36 cellular contexts compared by ENCODE assay signal in genomic region chr2:233281553-233281952, GRCh38. TPM values are rescaled to one million over a fixed set of nuclear protein-coding genes. Genes with fewer than 3 reads are reported as not detected.
A peak's percentile ranks its signal among the peaks of the same experiment; 100 is the strongest.
DNase-seq lines count a peak whose midpoint lies in the region; ATAC-seq and TF ChIP-seq lines count a peak whose summit lies in the region.
"Had no signal": no experiment of that assay in that cellular context is flagged by ENCODE, and none has a peak within 500 bp of the region (broad histone marks: within the 10 kb centered on the region; RNA-seq: fewer than 3 reads in every experiment).

No MANE protein-coding gene starts in this region.

- H3K27me3 Mint-ChIP-seq in CD4-positive, CD25-positive, alpha-beta regulatory T cell, result no peaks in the 10 kb centered on the region
- no peaks in the 10 kb centered on the region for H3K27me3 Mint-ChIP-seq in CD8-positive, alpha-beta T cell (ENCODE audit: low read depth)
- no peaks in the 10 kb centered on the region for H3K27me3 Mint-ChIP-seq in activated naive CD8-positive, alpha-beta T cell treated with anti-CD3 and anti-CD28 coated beads, Interleukin-2, amount 50 U/mL, for 24 hours
- no peaks in the 10 kb centered on the region for H3K27me3 Mint-ChIP-seq in naive thymus-derived CD8-positive, alpha-beta T cell

- H3K4me3 Mint-ChIP-seq in CD4-positive, CD25-positive, alpha-beta regulatory T cell, result no peak overlapping the region
- no peak overlapping the region for H3K4me3 Mint-ChIP-seq in CD8-positive, alpha-beta T cell
- no peak overlapping the region for H3K4me3 Mint-ChIP-seq in activated naive CD8-positive, alpha-beta T cell treated with anti-CD3 and anti-CD28 coated beads, Interleukin-2, amount 50 U/mL, for 24 hours
- peak overlapping the region in 8 of 10 donors; percentile 16 to 73 (median 53) for H3K4me3 Mint-ChIP-seq in naive thymus-derived CD8-positive, alpha-beta T cell

- CTCF ChIA-PET in CD8-positive, alpha-beta T cell (lab: Charles Lee), result interaction anchor here (0.7 to 1.9 kb wide), 3 partner anchors 30 to 162 kb away, joined by 3 to 4 read pairs (median 3); partner anchors contain the start of gene ATG16L1

- H3K36me3 ChIP-seq in CD4-positive, CD25-positive, alpha-beta regulatory T cell (ENCODE audit: control insufficient read depth, insufficient read depth, low read length), result peaks cover 92% of the 10 kb centered on the region
- H3K36me3 ChIP-seq in CD8-positive, alpha-beta T cell (ENCODE audit: insufficient read depth, low read length), result peaks cover 73% of the 10 kb centered on the region

- H3K9me3 ChIP-seq in CD4-positive, CD25-positive, alpha-beta regulatory T cell (ENCODE audit: control insufficient read depth in 2 of 2, low read length in 2 of 2), result no peaks in the 10 kb centered on the region
- no peaks in the 10 kb centered on the region for H3K9me3 ChIP-seq in CD8-positive, alpha-beta T cell (ENCODE audit: low read length)
- H3K9me3 ChIP-seq: ascending aorta; BLaER1 treated with 17β-estradiol and CSF1 and Interleukin-3, amounts not matched to agents 10 nM and 100 nM; HAP-1; left ventricle myocardium inferior; sigmoid colon; transverse colon had no signal

- peaks cover 11 to 38% (median 16%) of the 10 kb centered on the region in 4 donors for H3K4me1 Mint-ChIP-seq in CD4-positive, CD25-positive, alpha-beta regulatory T cell
- peaks cover 41% of the 10 kb centered on the region for H3K4me1 Mint-ChIP-seq in CD8-positive, alpha-beta T cell (ENCODE audit: low read depth)
- H3K4me1 Mint-ChIP-seq in activated naive CD8-positive, alpha-beta T cell treated with anti-CD3 and anti-CD28 coated beads, Interleukin-2, amount 50 U/mL, for 24 hours, result peaks cover 21% of the 10 kb centered on the region
- H3K4me1 Mint-ChIP-seq in naive thymus-derived CD8-positive, alpha-beta T cell, result peaks cover 24 to 44% (median 34%) of the 10 kb centered on the region in 4 donors

- DNase-seq in CD4-positive, CD25-positive, alpha-beta regulatory T cell, result no peak
- DNase-seq in CD8-positive, alpha-beta T cell, result no peak
- no peak for DNase-seq in activated naive CD8-positive, alpha-beta T cell treated with anti-CD3 and anti-CD28 coated beads, Interleukin-2, amount 50 U/mL, for 24 hours
- DNase-seq in naive thymus-derived CD8-positive, alpha-beta T cell, result no peak
- DNase-seq in HPDE6-E6E7 (ENCODE audit: extremely low spot score) (no peak), nucleus accumbens (lab: John Stamatoyannopoulos, UW) (no peak)
- DNase-seq: activated CD4-positive, alpha-beta T cell treated with anti-CD3 and anti-CD28 coated beads for 1 hour; activated naive CD4-positive, alpha-beta T cell treated with anti-CD3 and anti-CD28 coated beads, Interleukin-2, amount 50 U/mL, for 16 hours; Calu3; DMS79; effector memory CD4-positive, alpha-beta T cell; erythroblast; GDM1; KG1; left ventricle myocardium inferior; mesendoderm; NCI-H1105 treated with DMSO at 0.1 percent for 48 hours; NCI-H2029; NCI-H345; NCI-H69; occipital lobe; sigmoid colon; stimulated activated CD4-positive, alpha-beta T cell treated with anti-CD3 and anti-CD28 coated beads, Interleukin-12 subunit alpha, Interleukin-12 subunit beta, amount 100 ng/mL, for 4 hours; stimulated activated CD4-positive, alpha-beta T cell treated with anti-CD3 and anti-CD28 coated beads, Interleukin-2, amount 100 ng/mL, for 48 hours; T-helper 2 cell; transverse colon had no signal

- H3K36me3 Mint-ChIP-seq in CD4-positive, CD25-positive, alpha-beta regulatory T cell, result peaks cover 52% of the 10 kb centered on the region
- H3K36me3 Mint-ChIP-seq in CD8-positive, alpha-beta T cell, result peaks cover 87% of the 10 kb centered on the region
- peaks cover 61% of the 10 kb centered on the region for H3K36me3 Mint-ChIP-seq in activated naive CD8-positive, alpha-beta T cell treated with anti-CD3 and anti-CD28 coated beads, Interleukin-2, amount 50 U/mL, for 24 hours (ENCODE audit: low read depth)
- peaks cover 15 to 96% (median 35%) of the 10 kb centered on the region in 3 donors for H3K36me3 Mint-ChIP-seq in naive thymus-derived CD8-positive, alpha-beta T cell

- H3K27me3 ChIP-seq in CD4-positive, CD25-positive, alpha-beta regulatory T cell (ENCODE audit: control insufficient read depth, insufficient read depth, low read length), result no peaks in the 10 kb centered on the region
- no peaks in the 10 kb centered on the region for H3K27me3 ChIP-seq in CD8-positive, alpha-beta T cell (ENCODE audit: insufficient read depth, low read length)
- H3K27me3 ChIP-seq: ascending aorta; BLaER1 treated with 17β-estradiol and CSF1 and Interleukin-3, amounts not matched to agents 10 nM and 100 nM; cardiac muscle cell; sigmoid colon; transverse colon had no signal

- POLR2A ChIA-PET in CD8-positive, alpha-beta T cell (lab: Charles Lee), result interaction anchor here (2.4 to 2.5 kb wide), 2 partner anchors 9 to 14 kb away, joined by 7 to 8 read pairs; no protein-coding TSS in a partner anchor
- POLR2A ChIA-PET in naive thymus-derived CD8-positive, alpha-beta T cell (lab: Charles Lee), result interaction anchor here (1.0 to 1.5 kb wide), 5 partner anchors 9 to 50 kb away, joined by 3 to 6 read pairs (median 3); no protein-coding TSS in a partner anchor

- TF ChIP-seq CTCF in CD8-positive, alpha-beta T cell (IDR thresholded peaks at IDR 0.05), result no peak

- H3K9me3 Mint-ChIP-seq in CD4-positive, CD25-positive, alpha-beta regulatory T cell, result no peaks in the 10 kb centered on the region
- no peaks in the 10 kb centered on the region for H3K9me3 Mint-ChIP-seq in CD8-positive, alpha-beta T cell
- H3K9me3 Mint-ChIP-seq in activated naive CD8-positive, alpha-beta T cell treated with anti-CD3 and anti-CD28 coated beads, Interleukin-2, amount 50 U/mL, for 24 hours, result no peaks in the 10 kb centered on the region
- H3K9me3 Mint-ChIP-seq in naive thymus-derived CD8-positive, alpha-beta T cell, result no peaks in the 10 kb centered on the region

- H3K27ac ChIP-seq in CD4-positive, CD25-positive, alpha-beta regulatory T cell (ENCODE audit: insufficient read depth, low read length, poor library complexity, severe bottlenecking), result no peak overlapping the region
- no peak overlapping the region for H3K27ac ChIP-seq in CD8-positive, alpha-beta T cell (ENCODE audit: low read depth, low read length)
- H3K27ac ChIP-seq: ascending aorta; BLaER1 treated with 17β-estradiol and CSF1 and Interleukin-3, amounts not matched to agents 10 nM and 100 nM; cardiac muscle cell; coronary artery; left ventricle myocardium inferior; sigmoid colon; transverse colon had no signal

- no peak for ATAC-seq in CD4-positive, CD25-positive, alpha-beta regulatory T cell (ENCODE audit: low read depth in 2 of 2)
- no peak for ATAC-seq in CD8-positive, alpha-beta T cell
- ATAC-seq in activated naive CD8-positive, alpha-beta T cell treated with anti-CD3 and anti-CD28 coated beads, Interleukin-2, amount 50 U/mL, for 24 hours, result peak; percentile 40
- peak; percentile 29 to 37 for ATAC-seq in naive thymus-derived CD8-positive, alpha-beta T cell
- no peak for ATAC-seq in HG03025 (IDR thresholded peaks at IDR 0.05; ENCODE audit: low FRiP score, unreplicated experiment)
- ATAC-seq: Right ventricle myocardium inferior, SK-N-SH treated with all-trans-retinoic acid at 6 μM for 48 hours had no signal

- H3K4me3 ChIP-seq in CD4-positive, CD25-positive, alpha-beta regulatory T cell (ENCODE audit: low read depth, low read length), result no peak overlapping the region
- no peak overlapping the region for H3K4me3 ChIP-seq in CD8-positive, alpha-beta T cell (ENCODE audit: low read depth, low read length)
- H3K4me3 ChIP-seq: ascending aorta; BLaER1 treated with 17β-estradiol and CSF1 and Interleukin-3, amounts not matched to agents 10 nM and 100 nM; cardiac muscle cell; coronary artery; HAP-1; left ventricle myocardium inferior; sigmoid colon; transverse colon had no signal

- peak overlapping the region; percentile 82 to 90 (median 84) for H3K27ac Mint-ChIP-seq in CD4-positive, CD25-positive, alpha-beta regulatory T cell
- H3K27ac Mint-ChIP-seq in CD8-positive, alpha-beta T cell, result peak overlapping the region; percentile 83
- H3K27ac Mint-ChIP-seq in activated naive CD8-positive, alpha-beta T cell treated with anti-CD3 and anti-CD28 coated beads, Interleukin-2, amount 50 U/mL, for 24 hours, result peak overlapping the region; percentile 15
- peak overlapping the region; percentile 72 to 98 (median 88) for H3K27ac Mint-ChIP-seq in naive thymus-derived CD8-positive, alpha-beta T cell

- intact Hi-C loops in CD8-positive, alpha-beta T cell (cut with DNase I, micrococcal nuclease), result no loop called here

- H3K4me1 ChIP-seq in CD4-positive, CD25-positive, alpha-beta regulatory T cell (ENCODE audit: control insufficient read depth, insufficient read depth, low read length, poor library complexity, severe bottlenecking), result no peaks in the 10 kb centered on the region
- peaks cover 34% of the 10 kb centered on the region for H3K4me1 ChIP-seq in CD8-positive, alpha-beta T cell (ENCODE audit: insufficient read depth, low read length)
- H3K4me1 ChIP-seq: ascending aorta, HAP-1, left ventricle myocardium inferior had no signal

RNA-seq across cellular contexts. Expression of gene SAG, which starts 26.1 kb away (rescaled TPM):
- total RNA-seq in CD4-positive, CD25-positive, alpha-beta regulatory T cell, result 1.7 TPM
- polyA plus RNA-seq in CD4-positive, CD25-positive, alpha-beta regulatory T cell, result not detected
- under 1 TPM; 0.05 to 0.19 TPM for total RNA-seq in CD8-positive, alpha-beta T cell
- 1 to 10 TPM in 1 of 2 experiments, not detected in 1; 1.2 TPM for total RNA-seq in naive thymus-derived CD8-positive, alpha-beta T cell
- not detected for polyA plus RNA-seq in naive thymus-derived CD8-positive, alpha-beta T cell
- total RNA-seq: ascending aorta, Calu3, cardiac muscle cell, left ventricle myocardium inferior, MCF 10A, occipital lobe, Right ventricle myocardium inferior, sigmoid colon, subcutaneous adipose tissue, transverse colon had no signal
- polyA plus RNA-seq: sigmoid colon had no signal

RNA-seq across cellular contexts. Expression of gene ATG16L1, which starts 30.1 kb away (rescaled TPM):
- 125 TPM for total RNA-seq in CD4-positive, CD25-positive, alpha-beta regulatory T cell
- polyA plus RNA-seq in CD4-positive, CD25-positive, alpha-beta regulatory T cell, result 10 to 100 TPM; 15.2 to 23.5 (median 19.0) TPM
- 100 to 1,000 TPM; 156 to 164 TPM for total RNA-seq in CD8-positive, alpha-beta T cell
- 10 to 100 TPM; 76.4 to 78.5 TPM for total RNA-seq in naive thymus-derived CD8-positive, alpha-beta T cell
- 10 to 100 TPM; 12.4 to 19.3 (median 15.7) TPM for polyA plus RNA-seq in naive thymus-derived CD8-positive, alpha-beta T cell

Comparison
In these comparisons a context has a peak if more than half of its experiments do, and no peak if none do; other contexts are left out.
1. ATAC-seq: peak in activated naive CD8-positive, alpha-beta T cell treated with anti-CD3 and anti-CD28 coated beads, Interleukin-2, amount 50 U/mL, for 24 hours (single experiment) and naive thymus-derived CD8-positive, alpha-beta T cell (2 of 2); none in CD4-positive, CD25-positive, alpha-beta regulatory T cell (0 of 2), CD8-positive, alpha-beta T cell (single experiment) and HG03025 (single experiment).
2. H3K27ac Mint-ChIP-seq: peak in every context shown above with its lines; median percentile 88 in naive thymus-derived CD8-positive, alpha-beta T cell; 84 in CD4-positive, CD25-positive, alpha-beta regulatory T cell; 83 in CD8-positive, alpha-beta T cell; 15 in activated naive CD8-positive, alpha-beta T cell treated with anti-CD3 and anti-CD28 coated beads, Interleukin-2, amount 50 U/mL, for 24 hours.
3. H3K4me3 Mint-ChIP-seq: peak in naive thymus-derived CD8-positive, alpha-beta T cell (8 of 10); none in CD4-positive, CD25-positive, alpha-beta regulatory T cell (0 of 4), CD8-positive, alpha-beta T cell (single experiment) and activated naive CD8-positive, alpha-beta T cell treated with anti-CD3 and anti-CD28 coated beads, Interleukin-2, amount 50 U/mL, for 24 hours (single experiment).